ENCODE assay signal across 8 cellular contexts in the genomic region with DNA sequence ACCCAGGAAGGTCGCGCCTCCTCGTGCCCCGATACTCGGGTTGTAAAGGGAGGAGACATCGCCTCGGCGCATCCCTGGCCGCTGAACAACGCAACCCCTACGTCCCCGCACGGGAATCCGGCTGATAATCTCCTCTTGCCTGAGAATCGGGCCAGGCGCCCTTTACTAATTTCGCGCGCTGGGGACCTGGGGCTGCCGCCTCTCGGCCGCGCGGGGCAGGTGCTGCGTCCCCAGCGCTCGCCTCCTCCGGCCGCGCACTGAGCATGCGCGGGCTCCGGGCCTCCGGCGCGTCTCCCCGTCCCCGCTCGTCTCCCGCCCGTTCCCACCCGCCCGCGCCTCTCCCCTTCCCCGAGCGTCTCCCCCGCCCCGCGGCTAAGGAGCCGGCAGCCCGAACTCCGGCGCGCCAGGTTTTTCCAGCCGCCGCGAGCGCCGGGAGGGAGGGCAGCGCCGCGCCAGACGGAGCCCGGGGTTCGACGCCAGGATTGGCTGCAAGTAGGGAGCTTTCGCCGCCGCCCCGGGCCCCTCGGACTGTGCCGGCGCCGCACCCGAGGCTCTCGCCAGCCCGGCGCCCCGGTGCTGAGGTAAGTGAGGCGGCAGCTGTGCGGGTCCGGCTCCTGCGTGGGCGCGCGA. TPM values are rescaled to one million over a fixed set of nuclear protein-coding genes. Genes with fewer than 3 reads are reported as not detected.
A peak's percentile ranks its signal among the peaks of the same experiment; 100 is the strongest.
DNase-seq lines count a peak whose midpoint lies in the region; ATAC-seq, FAIRE-seq and TF ChIP-seq lines count a peak whose summit lies in the region.

A gene (plus strand): TSS at position 469 of the 630 bp plus-strand sequence.

- TF ChIP-seq POLR2A in GM12892 (IDR thresholded peaks at IDR 0.05; ENCODE audit: low read depth, low read length), result no peak

- peak within 1 kb of the TSS; percentile 53 for H3K4me3 ChIP-seq in iPS-11a (ENCODE audit: low read depth, low read length)

- no peaks in the 10 kb centered on the region for H3K9me3 Mint-ChIP-seq in activated T-cell treated with anti-CD3 and anti-CD28 coated beads, Interleukin-2, amount 50 U/mL, for 4 hours

- FAIRE-seq in GM12892 (lab: Jason Lieb, UNC), result no peak

- H3K36me3 Mint-ChIP-seq in activated T-cell treated with anti-CD3 and anti-CD28 coated beads, Interleukin-2, amount 50 U/mL, for 4 hours (ENCODE audit: insufficient read depth), result no peaks in the 10 kb centered on the region

- peak; percentile 59 to 70 for ATAC-seq in activated T-cell treated with anti-CD3 and anti-CD28 coated beads, Interleukin-2, amount 50 U/mL, for 4 hours
- ATAC-seq in GM21576 (IDR thresholded peaks at IDR 0.05; ENCODE audit: unreplicated experiment) (no peak), GM18861 (IDR thresholded peaks at IDR 0.05; ENCODE audit: unreplicated experiment) (no peak)

- DNase-seq in GM12892 (ENCODE audit: insufficient read length) (peak; percentile 45), NCI-H1417 (lab: John Stamatoyannopoulos, UW) (peak; percentile 83 to 92 (median 92)), renal cortical epithelial cell (ENCODE audit: low read depth) (peak; percentile 2), GOT3 (lab: John Stamatoyannopoulos, UW) (no peak)
- no peak for DNase-seq in activated T-cell treated with anti-CD3 and anti-CD28 coated beads, Interleukin-2, amount 50 U/mL, for 4 hours

- H3K27me3 Mint-ChIP-seq in activated T-cell treated with anti-CD3 and anti-CD28 coated beads, Interleukin-2, amount 50 U/mL, for 4 hours (ENCODE audit: low read depth), result peaks cover 45% of the 10 kb centered on the region

- peaks cover 2% of the 10 kb centered on the region for H3K4me1 Mint-ChIP-seq in activated T-cell treated with anti-CD3 and anti-CD28 coated beads, Interleukin-2, amount 50 U/mL, for 4 hours (ENCODE audit: low read depth)

- H3K4me3 Mint-ChIP-seq in activated T-cell treated with anti-CD3 and anti-CD28 coated beads, Interleukin-2, amount 50 U/mL, for 4 hours, result no peak within 1 kb of the TSS

RNA-seq across cellular contexts. Expression of the gene that starts here (rescaled TPM):
- polyA plus RNA-seq in GM12892 (2012; ENCODE audit: missing spikeins), result not detected
- total RNA-seq in activated T-cell treated with anti-CD3 and anti-CD28 coated beads, Interleukin-2, amount 50 U/mL, for 4 hours, result not detected
- 0.15 and 1.0 TPM in 2 replicates for total RNA-seq in renal cortical epithelial cell

Comparison
In these comparisons a context has a peak if more than half of its experiments do, and no peak if none do; other contexts are left out.
1. Peak in ATAC-seq in activated T-cell treated with anti-CD3 and anti-CD28 coated beads, Interleukin-2, amount 50 U/mL, for 4 hours; RNA of the gene not detected or under 1 TPM.
2. DNase-seq: peak in GM12892 (single experiment), NCI-H1417 (3 of 3) and renal cortical epithelial cell (single experiment); none in activated T-cell treated with anti-CD3 and anti-CD28 coated beads, Interleukin-2, amount 50 U/mL, for 4 hours (single experiment) and GOT3 (single experiment).